In genomic region chr20:53712212-53712977, GRCh38 we compare ENCODE assay signal across 1 cellular context.
TF ChIP-seq lines count a peak whose summit lies in the region.

No MANE protein-coding gene starts in this region.

TF ChIP-seq in GM23338, 12 proteins besides CTCF, POLR2A, EP300 and RAD21 (continued from another document):
- TF ChIP-seq ZNF462 (CRISPR knock-in tag; IDR thresholded peaks at IDR 0.05) (no peak), NANOG (IDR thresholded peaks at IDR 0.05; ENCODE audit: borderline replicate concordance) (no peak), EZH2 (IDR thresholded peaks at IDR 0.05; ENCODE audit: low read depth, unreplicated experiment) (no peak), ETS1 (IDR thresholded peaks at IDR 0.05) (no peak), REST (IDR thresholded peaks at IDR 0.05; ENCODE audit: unreplicated experiment) (no peak), POLR2AphosphoS5 (IDR thresholded peaks at IDR 0.05; ENCODE audit: low read depth) (no peak), EZH2phosphoT487 (IDR thresholded peaks at IDR 0.05; ENCODE audit: unreplicated experiment) (no peak), CREB1 (CRISPR knock-in tag; IDR thresholded peaks at IDR 0.05; ENCODE audit: low read depth) (no peak)
